1 cellular context compared by ENCODE assay signal in the genomic region with DNA sequence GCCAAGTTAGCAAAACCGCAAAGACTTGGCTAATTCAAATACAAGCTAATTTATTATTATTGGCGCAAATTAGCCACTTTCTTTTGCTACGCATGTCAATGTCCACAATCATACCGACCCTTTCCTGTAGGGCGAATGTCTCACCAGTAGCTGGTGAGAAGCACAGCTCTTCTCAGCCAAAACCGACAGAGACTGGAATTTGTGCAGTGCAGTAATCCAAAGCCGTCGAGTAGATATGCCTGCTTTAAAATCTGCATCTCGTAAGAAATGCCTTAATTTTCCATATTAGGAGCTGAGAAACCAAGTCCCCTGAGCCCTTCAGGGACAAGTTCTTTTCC.
TF ChIP-seq lines count a peak whose summit lies in the region.

No MANE protein-coding gene starts in this region.

TF ChIP-seq in K562, 482 proteins besides CTCF, POLR2A, EP300 and RAD21 (continued from another document and continues in another):
- TF ChIP-seq, protein P1, sequence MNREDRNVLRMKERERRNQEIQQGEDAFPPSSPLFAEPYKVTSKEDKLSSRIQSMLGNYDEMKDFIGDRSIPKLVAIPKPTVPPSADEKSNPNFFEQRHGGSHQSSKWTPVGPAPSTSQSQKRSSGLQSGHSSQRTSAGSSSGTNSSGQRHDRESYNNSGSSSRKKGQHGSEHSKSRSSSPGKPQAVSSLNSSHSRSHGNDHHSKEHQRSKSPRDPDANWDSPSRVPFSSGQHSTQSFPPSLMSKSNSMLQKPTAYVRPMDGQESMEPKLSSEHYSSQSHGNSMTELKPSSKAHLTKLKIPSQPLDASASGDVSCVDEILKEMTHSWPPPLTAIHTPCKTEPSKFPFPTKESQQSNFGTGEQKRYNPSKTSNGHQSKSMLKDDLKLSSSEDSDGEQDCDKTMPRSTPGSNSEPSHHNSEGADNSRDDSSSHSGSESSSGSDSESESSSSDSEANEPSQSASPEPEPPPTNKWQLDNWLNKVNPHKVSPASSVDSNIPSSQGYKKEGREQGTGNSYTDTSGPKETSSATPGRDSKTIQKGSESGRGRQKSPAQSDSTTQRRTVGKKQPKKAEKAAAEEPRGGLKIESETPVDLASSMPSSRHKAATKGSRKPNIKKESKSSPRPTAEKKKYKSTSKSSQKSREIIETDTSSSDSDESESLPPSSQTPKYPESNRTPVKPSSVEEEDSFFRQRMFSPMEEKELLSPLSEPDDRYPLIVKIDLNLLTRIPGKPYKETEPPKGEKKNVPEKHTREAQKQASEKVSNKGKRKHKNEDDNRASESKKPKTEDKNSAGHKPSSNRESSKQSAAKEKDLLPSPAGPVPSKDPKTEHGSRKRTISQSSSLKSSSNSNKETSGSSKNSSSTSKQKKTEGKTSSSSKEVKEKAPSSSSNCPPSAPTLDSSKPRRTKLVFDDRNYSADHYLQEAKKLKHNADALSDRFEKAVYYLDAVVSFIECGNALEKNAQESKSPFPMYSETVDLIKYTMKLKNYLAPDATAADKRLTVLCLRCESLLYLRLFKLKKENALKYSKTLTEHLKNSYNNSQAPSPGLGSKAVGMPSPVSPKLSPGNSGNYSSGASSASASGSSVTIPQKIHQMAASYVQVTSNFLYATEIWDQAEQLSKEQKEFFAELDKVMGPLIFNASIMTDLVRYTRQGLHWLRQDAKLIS (CRISPR knock-in tag; IDR thresholded peaks at IDR 0.05) = no peak
- TF ChIP-seq PTTG1 (tag; IDR thresholded peaks at IDR 0.05; ENCODE audit: low read depth) = no peak
- TF ChIP-seq, protein P2, sequence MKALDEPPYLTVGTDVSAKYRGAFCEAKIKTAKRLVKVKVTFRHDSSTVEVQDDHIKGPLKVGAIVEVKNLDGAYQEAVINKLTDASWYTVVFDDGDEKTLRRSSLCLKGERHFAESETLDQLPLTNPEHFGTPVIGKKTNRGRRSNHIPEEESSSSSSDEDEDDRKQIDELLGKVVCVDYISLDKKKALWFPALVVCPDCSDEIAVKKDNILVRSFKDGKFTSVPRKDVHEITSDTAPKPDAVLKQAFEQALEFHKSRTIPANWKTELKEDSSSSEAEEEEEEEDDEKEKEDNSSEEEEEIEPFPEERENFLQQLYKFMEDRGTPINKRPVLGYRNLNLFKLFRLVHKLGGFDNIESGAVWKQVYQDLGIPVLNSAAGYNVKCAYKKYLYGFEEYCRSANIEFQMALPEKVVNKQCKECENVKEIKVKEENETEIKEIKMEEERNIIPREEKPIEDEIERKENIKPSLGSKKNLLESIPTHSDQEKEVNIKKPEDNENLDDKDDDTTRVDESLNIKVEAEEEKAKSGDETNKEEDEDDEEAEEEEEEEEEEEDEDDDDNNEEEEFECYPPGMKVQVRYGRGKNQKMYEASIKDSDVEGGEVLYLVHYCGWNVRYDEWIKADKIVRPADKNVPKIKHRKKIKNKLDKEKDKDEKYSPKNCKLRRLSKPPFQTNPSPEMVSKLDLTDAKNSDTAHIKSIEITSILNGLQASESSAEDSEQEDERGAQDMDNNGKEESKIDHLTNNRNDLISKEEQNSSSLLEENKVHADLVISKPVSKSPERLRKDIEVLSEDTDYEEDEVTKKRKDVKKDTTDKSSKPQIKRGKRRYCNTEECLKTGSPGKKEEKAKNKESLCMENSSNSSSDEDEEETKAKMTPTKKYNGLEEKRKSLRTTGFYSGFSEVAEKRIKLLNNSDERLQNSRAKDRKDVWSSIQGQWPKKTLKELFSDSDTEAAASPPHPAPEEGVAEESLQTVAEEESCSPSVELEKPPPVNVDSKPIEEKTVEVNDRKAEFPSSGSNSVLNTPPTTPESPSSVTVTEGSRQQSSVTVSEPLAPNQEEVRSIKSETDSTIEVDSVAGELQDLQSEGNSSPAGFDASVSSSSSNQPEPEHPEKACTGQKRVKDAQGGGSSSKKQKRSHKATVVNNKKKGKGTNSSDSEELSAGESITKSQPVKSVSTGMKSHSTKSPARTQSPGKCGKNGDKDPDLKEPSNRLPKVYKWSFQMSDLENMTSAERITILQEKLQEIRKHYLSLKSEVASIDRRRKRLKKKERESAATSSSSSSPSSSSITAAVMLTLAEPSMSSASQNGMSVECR (CRISPR knock-in tag; IDR thresholded peaks at IDR 0.05) = no peak
- 0 out of 4 replicates have a peak, but pooled peaks of 1 of the 2 experiments have one; percentile 9 for TF ChIP-seq FOXA3 (CRISPR knock-in tag; conservative IDR thresholded peaks at IDR 0.05 in 1 of 2, IDR thresholded peaks at IDR 0.05 in 1 of 2)
- TF ChIP-seq, protein P3, sequence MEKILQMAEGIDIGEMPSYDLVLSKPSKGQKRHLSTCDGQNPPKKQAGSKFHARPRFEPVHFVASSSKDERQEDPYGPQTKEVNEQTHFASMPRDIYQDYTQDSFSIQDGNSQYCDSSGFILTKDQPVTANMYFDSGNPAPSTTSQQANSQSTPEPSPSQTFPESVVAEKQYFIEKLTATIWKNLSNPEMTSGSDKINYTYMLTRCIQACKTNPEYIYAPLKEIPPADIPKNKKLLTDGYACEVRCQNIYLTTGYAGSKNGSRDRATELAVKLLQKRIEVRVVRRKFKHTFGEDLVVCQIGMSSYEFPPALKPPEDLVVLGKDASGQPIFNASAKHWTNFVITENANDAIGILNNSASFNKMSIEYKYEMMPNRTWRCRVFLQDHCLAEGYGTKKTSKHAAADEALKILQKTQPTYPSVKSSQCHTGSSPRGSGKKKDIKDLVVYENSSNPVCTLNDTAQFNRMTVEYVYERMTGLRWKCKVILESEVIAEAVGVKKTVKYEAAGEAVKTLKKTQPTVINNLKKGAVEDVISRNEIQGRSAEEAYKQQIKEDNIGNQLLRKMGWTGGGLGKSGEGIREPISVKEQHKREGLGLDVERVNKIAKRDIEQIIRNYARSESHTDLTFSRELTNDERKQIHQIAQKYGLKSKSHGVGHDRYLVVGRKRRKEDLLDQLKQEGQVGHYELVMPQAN (IDR thresholded peaks at IDR 0.05; ENCODE audit: borderline replicate concordance) = peak; percentile 72; the same call in 1 of the 2 replicates
- no peak for TF ChIP-seq CEBPB (tag; IDR thresholded peaks at IDR 0.05)
- TF ChIP-seq, protein P4, sequence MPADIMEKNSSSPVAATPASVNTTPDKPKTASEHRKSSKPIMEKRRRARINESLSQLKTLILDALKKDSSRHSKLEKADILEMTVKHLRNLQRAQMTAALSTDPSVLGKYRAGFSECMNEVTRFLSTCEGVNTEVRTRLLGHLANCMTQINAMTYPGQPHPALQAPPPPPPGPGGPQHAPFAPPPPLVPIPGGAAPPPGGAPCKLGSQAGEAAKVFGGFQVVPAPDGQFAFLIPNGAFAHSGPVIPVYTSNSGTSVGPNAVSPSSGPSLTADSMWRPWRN (IDR thresholded peaks at IDR 0.05; ENCODE audit: low read depth) = no peak
- no peak for TF ChIP-seq HDAC8 (tag; IDR thresholded peaks at IDR 0.05)
- TF ChIP-seq PML (IDR thresholded peaks at IDR 0.05; ENCODE audit: low read length) = no peak
- TF ChIP-seq TAF15 (IDR thresholded peaks at IDR 0.05; ENCODE audit: low read depth, low read length) = no peak
- no peak for TF ChIP-seq RBFOX2 (IDR thresholded peaks at IDR 0.05; ENCODE audit: low read depth, low read length)
- no peak for TF ChIP-seq ZSCAN29 (IDR thresholded peaks at IDR 0.05)
- no peak for TF ChIP-seq COPS2 (conservative IDR thresholded peaks at IDR 0.05)
- no peak for TF ChIP-seq ETS2 (tag; IDR thresholded peaks at IDR 0.05; ENCODE audit: borderline replicate concordance, poor library complexity, severe bottlenecking)
- no peak for TF ChIP-seq GATAD2B (IDR thresholded peaks at IDR 0.05; ENCODE audit: borderline replicate concordance)
- TF ChIP-seq DNMT1 (IDR thresholded peaks at IDR 0.05) = no peak
- TF ChIP-seq NRF1 (conservative IDR thresholded peaks at IDR 0.05 in 1 of 2, IDR thresholded peaks at IDR 0.05 in 1 of 2) = no peak
- TF ChIP-seq, protein P5, sequence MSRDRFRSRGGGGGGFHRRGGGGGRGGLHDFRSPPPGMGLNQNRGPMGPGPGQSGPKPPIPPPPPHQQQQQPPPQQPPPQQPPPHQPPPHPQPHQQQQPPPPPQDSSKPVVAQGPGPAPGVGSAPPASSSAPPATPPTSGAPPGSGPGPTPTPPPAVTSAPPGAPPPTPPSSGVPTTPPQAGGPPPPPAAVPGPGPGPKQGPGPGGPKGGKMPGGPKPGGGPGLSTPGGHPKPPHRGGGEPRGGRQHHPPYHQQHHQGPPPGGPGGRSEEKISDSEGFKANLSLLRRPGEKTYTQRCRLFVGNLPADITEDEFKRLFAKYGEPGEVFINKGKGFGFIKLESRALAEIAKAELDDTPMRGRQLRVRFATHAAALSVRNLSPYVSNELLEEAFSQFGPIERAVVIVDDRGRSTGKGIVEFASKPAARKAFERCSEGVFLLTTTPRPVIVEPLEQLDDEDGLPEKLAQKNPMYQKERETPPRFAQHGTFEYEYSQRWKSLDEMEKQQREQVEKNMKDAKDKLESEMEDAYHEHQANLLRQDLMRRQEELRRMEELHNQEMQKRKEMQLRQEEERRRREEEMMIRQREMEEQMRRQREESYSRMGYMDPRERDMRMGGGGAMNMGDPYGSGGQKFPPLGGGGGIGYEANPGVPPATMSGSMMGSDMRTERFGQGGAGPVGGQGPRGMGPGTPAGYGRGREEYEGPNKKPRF (IDR thresholded peaks at IDR 0.05; ENCODE audit: low read depth, low read length) = no peak
- TF ChIP-seq ELF4 (CRISPR knock-in tag; IDR thresholded peaks at IDR 0.05) = no peak; the same call in 1 of the 2 replicates
- no peak for TF ChIP-seq NFIC (IDR thresholded peaks at IDR 0.05)
- TF ChIP-seq SRF (CRISPR knock-in tag; IDR thresholded peaks at IDR 0.05) = no peak
- TF ChIP-seq, protein P6, sequence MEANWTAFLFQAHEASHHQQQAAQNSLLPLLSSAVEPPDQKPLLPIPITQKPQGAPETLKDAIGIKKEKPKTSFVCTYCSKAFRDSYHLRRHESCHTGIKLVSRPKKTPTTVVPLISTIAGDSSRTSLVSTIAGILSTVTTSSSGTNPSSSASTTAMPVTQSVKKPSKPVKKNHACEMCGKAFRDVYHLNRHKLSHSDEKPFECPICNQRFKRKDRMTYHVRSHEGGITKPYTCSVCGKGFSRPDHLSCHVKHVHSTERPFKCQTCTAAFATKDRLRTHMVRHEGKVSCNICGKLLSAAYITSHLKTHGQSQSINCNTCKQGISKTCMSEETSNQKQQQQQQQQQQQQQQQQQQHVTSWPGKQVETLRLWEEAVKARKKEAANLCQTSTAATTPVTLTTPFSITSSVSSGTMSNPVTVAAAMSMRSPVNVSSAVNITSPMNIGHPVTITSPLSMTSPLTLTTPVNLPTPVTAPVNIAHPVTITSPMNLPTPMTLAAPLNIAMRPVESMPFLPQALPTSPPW (CRISPR knock-in tag; IDR thresholded peaks at IDR 0.05) = no peak
- no peak for TF ChIP-seq ZNF668 (CRISPR knock-in tag; IDR thresholded peaks at IDR 0.05)
- no peak for TF ChIP-seq NCOA2 (IDR thresholded peaks at IDR 0.05; ENCODE audit: partially characterized antibody in 2 of 2)
- no peak for TF ChIP-seq TCF7 (IDR thresholded peaks at IDR 0.05; ENCODE audit: borderline replicate concordance)
- TF ChIP-seq, protein P7, sequence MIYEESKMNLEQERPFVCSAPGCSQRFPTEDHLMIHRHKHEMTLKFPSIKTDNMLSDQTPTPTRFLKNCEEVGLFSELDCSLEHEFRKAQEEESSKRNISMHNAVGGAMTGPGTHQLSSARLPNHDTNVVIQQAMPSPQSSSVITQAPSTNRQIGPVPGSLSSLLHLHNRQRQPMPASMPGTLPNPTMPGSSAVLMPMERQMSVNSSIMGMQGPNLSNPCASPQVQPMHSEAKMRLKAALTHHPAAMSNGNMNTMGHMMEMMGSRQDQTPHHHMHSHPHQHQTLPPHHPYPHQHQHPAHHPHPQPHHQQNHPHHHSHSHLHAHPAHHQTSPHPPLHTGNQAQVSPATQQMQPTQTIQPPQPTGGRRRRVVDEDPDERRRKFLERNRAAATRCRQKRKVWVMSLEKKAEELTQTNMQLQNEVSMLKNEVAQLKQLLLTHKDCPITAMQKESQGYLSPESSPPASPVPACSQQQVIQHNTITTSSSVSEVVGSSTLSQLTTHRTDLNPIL (CRISPR knock-in tag; IDR thresholded peaks at IDR 0.05) = no peak
- TF ChIP-seq POLR3G (IDR thresholded peaks at IDR 0.05; ENCODE audit: extremely low read depth, insufficient read length, insufficient replicate concordance) = no peak
- TF ChIP-seq HMG20B (CRISPR knock-in tag; IDR thresholded peaks at IDR 0.05) = no peak
- TF ChIP-seq ESRRB (CRISPR knock-in tag; IDR thresholded peaks at IDR 0.05; ENCODE audit: borderline replicate concordance) = no peak
- no peak for TF ChIP-seq DACH1 (IDR thresholded peaks at IDR 0.05; ENCODE audit: partially characterized antibody)
- TF ChIP-seq, protein P8, sequence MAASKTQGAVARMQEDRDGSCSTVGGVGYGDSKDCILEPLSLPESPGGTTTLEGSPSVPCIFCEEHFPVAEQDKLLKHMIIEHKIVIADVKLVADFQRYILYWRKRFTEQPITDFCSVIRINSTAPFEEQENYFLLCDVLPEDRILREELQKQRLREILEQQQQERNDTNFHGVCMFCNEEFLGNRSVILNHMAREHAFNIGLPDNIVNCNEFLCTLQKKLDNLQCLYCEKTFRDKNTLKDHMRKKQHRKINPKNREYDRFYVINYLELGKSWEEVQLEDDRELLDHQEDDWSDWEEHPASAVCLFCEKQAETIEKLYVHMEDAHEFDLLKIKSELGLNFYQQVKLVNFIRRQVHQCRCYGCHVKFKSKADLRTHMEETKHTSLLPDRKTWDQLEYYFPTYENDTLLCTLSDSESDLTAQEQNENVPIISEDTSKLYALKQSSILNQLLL (CRISPR knock-in tag; IDR thresholded peaks at IDR 0.05; ENCODE audit: borderline replicate concordance) = no peak
- TF ChIP-seq KAT7 (CRISPR knock-in tag; IDR thresholded peaks at IDR 0.05; ENCODE audit: borderline replicate concordance) = no peak
- no peak for TF ChIP-seq KAT8 (IDR thresholded peaks at IDR 0.05; ENCODE audit: low read depth)
- TF ChIP-seq, protein P9, sequence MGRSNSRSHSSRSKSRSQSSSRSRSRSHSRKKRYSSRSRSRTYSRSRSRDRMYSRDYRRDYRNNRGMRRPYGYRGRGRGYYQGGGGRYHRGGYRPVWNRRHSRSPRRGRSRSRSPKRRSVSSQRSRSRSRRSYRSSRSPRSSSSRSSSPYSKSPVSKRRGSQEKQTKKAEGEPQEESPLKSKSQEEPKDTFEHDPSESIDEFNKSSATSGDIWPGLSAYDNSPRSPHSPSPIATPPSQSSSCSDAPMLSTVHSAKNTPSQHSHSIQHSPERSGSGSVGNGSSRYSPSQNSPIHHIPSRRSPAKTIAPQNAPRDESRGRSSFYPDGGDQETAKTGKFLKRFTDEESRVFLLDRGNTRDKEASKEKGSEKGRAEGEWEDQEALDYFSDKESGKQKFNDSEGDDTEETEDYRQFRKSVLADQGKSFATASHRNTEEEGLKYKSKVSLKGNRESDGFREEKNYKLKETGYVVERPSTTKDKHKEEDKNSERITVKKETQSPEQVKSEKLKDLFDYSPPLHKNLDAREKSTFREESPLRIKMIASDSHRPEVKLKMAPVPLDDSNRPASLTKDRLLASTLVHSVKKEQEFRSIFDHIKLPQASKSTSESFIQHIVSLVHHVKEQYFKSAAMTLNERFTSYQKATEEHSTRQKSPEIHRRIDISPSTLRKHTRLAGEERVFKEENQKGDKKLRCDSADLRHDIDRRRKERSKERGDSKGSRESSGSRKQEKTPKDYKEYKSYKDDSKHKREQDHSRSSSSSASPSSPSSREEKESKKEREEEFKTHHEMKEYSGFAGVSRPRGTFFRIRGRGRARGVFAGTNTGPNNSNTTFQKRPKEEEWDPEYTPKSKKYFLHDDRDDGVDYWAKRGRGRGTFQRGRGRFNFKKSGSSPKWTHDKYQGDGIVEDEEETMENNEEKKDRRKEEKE (IDR thresholded peaks at IDR 0.05; ENCODE audit: borderline replicate concordance in 1 of 2, control insufficient read depth in 1 of 2, low read depth in 2 of 2, low read length in 1 of 2) = no peak
- TF ChIP-seq ZKSCAN1 (IDR thresholded peaks at IDR 0.05; ENCODE audit: low read depth, low read length) = no peak
- TF ChIP-seq, protein P10, sequence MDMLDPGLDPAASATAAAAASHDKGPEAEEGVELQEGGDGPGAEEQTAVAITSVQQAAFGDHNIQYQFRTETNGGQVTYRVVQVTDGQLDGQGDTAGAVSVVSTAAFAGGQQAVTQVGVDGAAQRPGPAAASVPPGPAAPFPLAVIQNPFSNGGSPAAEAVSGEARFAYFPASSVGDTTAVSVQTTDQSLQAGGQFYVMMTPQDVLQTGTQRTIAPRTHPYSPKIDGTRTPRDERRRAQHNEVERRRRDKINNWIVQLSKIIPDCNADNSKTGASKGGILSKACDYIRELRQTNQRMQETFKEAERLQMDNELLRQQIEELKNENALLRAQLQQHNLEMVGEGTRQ (CRISPR knock-in tag; IDR thresholded peaks at IDR 0.05) = no peak
- TF ChIP-seq ZNF282 (CRISPR knock-in tag; IDR thresholded peaks at IDR 0.05) = no peak
